Comparison of ENCODE assay signal across 8 cellular contexts in genomic region chr14:92323031-92323915, GRCh38. TPM values are rescaled to one million over a fixed set of nuclear protein-coding genes. Genes with fewer than 3 reads are reported as not detected.
DNase-seq lines count a peak whose midpoint lies in the region; ATAC-seq and TF ChIP-seq lines count a peak whose summit lies in the region.

Gene SLC24A4, plus strand, starts transcription at chr14:92323165. Its CDS starts 666 bp downstream, at chr14:92323831.

- H3K9me2 ChIP-seq in PC-3 (replicated peaks; ENCODE audit: low read length): no peaks in the 10 kb centered on the region

- H3K9me3 ChIP-seq in PC-3 (ENCODE audit: low read length): no peaks in the 10 kb centered on the region

- peak; percentile 54 for DNase-seq in GM06990 (ENCODE audit: extremely low read depth, insufficient read length)
- DNase-seq in PC-3: no peak
- peak; percentile 16 for DNase-seq in globus pallidus (ENCODE audit: low spot score)
- DNase-seq in cerebellar nuclear complex (lab: John Stamatoyannopoulos, UW): no peak
- no peak for DNase-seq in HuH-7 (ENCODE audit: low spot score)
- no peak for DNase-seq in NOMO-1 treated with dmso at 0.1 percent for 144 hours (lab: John Stamatoyannopoulos, UW; ENCODE audit: unreplicated experiment)

- TF ChIP-seq CTCF in GM06990 (IDR thresholded peaks at IDR 0.05; ENCODE audit: insufficient read depth, low read length, poor library complexity, severe bottlenecking): no peak
- TF ChIP-seq CTCF in PC-3 (conservative IDR thresholded peaks at IDR 0.05; ENCODE audit: low read depth, low read length): no peak

- H3F3A ChIP-seq in PC-3 (ENCODE audit: low read length, unreplicated experiment): no peaks in the 10 kb centered on the region

- no peak within 1 kb of the TSS for H3K9ac ChIP-seq in PC-3 (ENCODE audit: low read length)
- H3K9ac ChIP-seq in rectal smooth muscle tissue (ENCODE audit: low read length): no peak within 1 kb of the TSS

- H3K79me2 ChIP-seq in PC-3 (ENCODE audit: low read length): no peaks in the 10 kb centered on the region

- intact Hi-C loops in PC-3 (cut with micrococcal nuclease): no loop called here

- H3K4me2 ChIP-seq in PC-3 (ENCODE audit: low read length): peak within 1 kb of the TSS; percentile 71

- H4K20me1 ChIP-seq in PC-3 (ENCODE audit: low read length): no peaks in the 10 kb centered on the region

- POLR2A ChIA-PET in PC-3 (lab: Charles Lee; ENCODE audit: unreplicated experiment): no interaction called here

- CTCF ChIA-PET in PC-3 (lab: Charles Lee): interaction anchor here (0.7 kb wide), 1 partner anchor 127 kb away, joined by 4 read pairs; no protein-coding TSS in a partner anchor

- H3K4me3 ChIP-seq in GM06990 (replicated peaks; ENCODE audit: low read depth, low read length): no peak within 1 kb of the TSS; the same call in 1 of the 2 replicates
- H3K4me3 ChIP-seq in PC-3 (ENCODE audit: low read length): peak within 1 kb of the TSS; percentile 52
- peak within 1 kb of the TSS; percentile 50 for H3K4me3 ChIP-seq in rectal smooth muscle tissue (ENCODE audit: low read length)

- no peaks in the 10 kb centered on the region for H3K4me1 ChIP-seq in PC-3 (ENCODE audit: insufficient read depth, low read length)
- no peaks in the 10 kb centered on the region for H3K4me1 ChIP-seq in rectal smooth muscle tissue (ENCODE audit: control insufficient read depth, insufficient read depth, low read length)

- BruUV-seq in PC-3 (replicated peaks; lab: Mats Ljungman, UMichigan): no TSS peak

- no peaks in the 10 kb centered on the region; the same call in 1 of the 2 replicates for H3K27me3 ChIP-seq in GM06990 (replicated peaks; ENCODE audit: control insufficient read depth, insufficient read depth, low read length)
- H3K27me3 ChIP-seq in PC-3 (ENCODE audit: low read length): peaks cover 35% of the 10 kb centered on the region
- peaks cover 7% of the 10 kb centered on the region for H3K27me3 ChIP-seq in rectal smooth muscle tissue (ENCODE audit: control insufficient read depth, insufficient read depth, low read length)

- peak; percentile 42 for ATAC-seq in PC-3
- ATAC-seq in GM19351 (IDR thresholded peaks at IDR 0.05; ENCODE audit: unreplicated experiment): no peak

- H3K27ac ChIP-seq in PC-3 (ENCODE audit: low read length): no peak within 1 kb of the TSS
- H3K27ac ChIP-seq in rectal smooth muscle tissue (ENCODE audit: low read depth, low read length): no peak within 1 kb of the TSS

- peak within 1 kb of the TSS; percentile 63 for H2AFZ ChIP-seq in PC-3 (ENCODE audit: low read length)

- H3K36me3 ChIP-seq in GM06990 (ENCODE audit: control insufficient read depth, insufficient read depth, low read length) (no peaks in the 10 kb centered on the region), PC-3 (ENCODE audit: low read depth, low read length) (no peaks in the 10 kb centered on the region), rectal smooth muscle tissue (ENCODE audit: control insufficient read depth, insufficient read depth, low read length) (no peaks in the 10 kb centered on the region)

RNA-seq across cellular contexts. Expression of gene SLC24A4, which starts in this region (rescaled TPM):
- not detected in 2 replicates for total RNA-seq in PC-3 (2014; rRNA removed)

Comparison
In these comparisons a context has a peak if more than half of its experiments do, and no peak if none do; other contexts are left out.
1. Peak in ATAC-seq, H3K4me3 ChIP-seq and H3K4me2 ChIP-seq in PC-3; RNA of the gene not detected or under 1 TPM.
2. DNase-seq: peak in GM06990 (single experiment) and globus pallidus (single experiment); none in PC-3 (single experiment), cerebellar nuclear complex (0 of 2), HuH-7 (single experiment) and NOMO-1 treated with dmso at 0.1 percent for 144 hours (single experiment).